Comparison of ENCODE assay signal across 16 cellular contexts in genomic region chr7:138907849-138908248, GRCh38.
"Had no signal": no experiment of that assay in that cellular context is flagged by ENCODE, and none has a peak within 500 bp of the region (broad histone marks: within the 10 kb centered on the region; RNA-seq: fewer than 3 reads in every experiment).

No MANE protein-coding gene starts in this region.

- H3K36me3 ChIP-seq: left lung, spleen had no signal

- H3K4me3 ChIP-seq: body of pancreas, left lung, mucosa of descending colon, pancreas, spleen, testis had no signal

- H3K9me3 ChIP-seq: body of pancreas, left lung, mucosa of descending colon, pancreas, spleen, testis had no signal

- H3K4me1 ChIP-seq: body of pancreas, left lung, pancreas, testis had no signal

- H3K27ac ChIP-seq: body of pancreas, epithelial cell of prostate, left lung, pancreas, spleen, testis had no signal

- FAIRE-seq: frontal cortex, pancreas had no signal

- H3K27me3 ChIP-seq: body of pancreas, dorsolateral prefrontal cortex, left lung, pancreas, spleen, testis had no signal

- ATAC-seq: body of pancreas; left lung; mucosa of descending colon; naive thymus-derived CD4-positive, alpha-beta T cell; pancreas; stimulated activated memory B cell treated with anti-CD40 and anti-IgM and Interleukin-4, amounts not matched to agents 10 μg/mL and 1 μg/mL and 100 μg/mL, for 72 hours had no signal

- DNase-seq: activated CD4-positive, alpha-beta T cell treated with anti-CD3 and anti-CD28 coated beads for 1 hour; activated gamma-delta T cell treated with Interleukin-2 at 50 U/mL for 16 hours; activated naive CD8-positive, alpha-beta T cell treated with anti-CD3 and anti-CD28 coated beads for 36 hours; body of pancreas; dorsolateral prefrontal cortex; left lung; mucosa of descending colon; naive thymus-derived CD4-positive, alpha-beta T cell; pancreas; spleen; stimulated activated CD4-positive, alpha-beta T cell treated with anti-CD3 and anti-CD28 coated beads, Interleukin-4, amount 100 ng/mL, for 4 hours; T1000; testis had no signal
